8 cellular contexts compared by ENCODE assay signal in the genomic region with DNA sequence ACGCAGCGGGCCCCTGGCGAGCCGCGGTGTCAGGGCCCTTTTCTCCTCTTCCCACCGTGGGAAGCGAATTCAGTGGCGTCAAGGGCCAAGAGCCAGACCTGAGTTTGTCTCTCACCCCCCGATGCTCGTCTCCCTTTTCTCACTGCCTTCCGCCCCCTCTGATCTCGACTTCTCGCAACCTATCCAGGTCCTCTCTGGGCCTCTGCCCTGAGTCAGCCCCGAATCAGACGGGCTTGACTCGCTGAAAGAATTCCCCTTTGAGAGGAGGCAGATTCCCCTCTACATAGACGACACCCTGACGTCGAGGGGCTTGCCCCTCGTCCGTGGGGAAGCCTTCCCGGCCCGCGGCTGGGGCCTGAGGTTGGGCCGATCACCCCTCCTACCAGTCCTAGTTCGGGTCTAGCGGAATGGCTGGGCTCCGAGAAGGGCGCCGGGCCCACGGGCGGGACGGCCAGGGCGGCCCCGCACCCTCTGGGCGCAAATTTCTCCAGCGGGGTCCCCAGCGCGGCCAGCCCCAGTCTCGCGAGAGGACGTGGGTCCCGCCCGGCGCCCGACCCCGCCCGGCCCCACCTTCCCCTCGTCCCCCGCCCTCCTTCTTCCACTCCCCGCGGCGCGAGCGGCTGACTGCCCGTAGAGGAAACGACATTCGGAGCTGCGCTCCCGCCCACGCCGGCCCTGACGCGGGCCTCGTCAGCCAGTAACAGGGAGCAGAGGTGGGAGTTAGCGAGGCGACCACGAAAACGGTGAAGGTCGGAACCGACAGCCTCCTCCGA. TPM values are rescaled to one million over a fixed set of nuclear protein-coding genes. Genes with fewer than 3 reads are reported as not detected.
DNase-seq lines count a peak whose midpoint lies in the region; TF ChIP-seq lines count a peak whose summit lies in the region.

TSS of gene GGNBP2 (plus strand) at position 600 of the 773 bp plus-strand sequence. CDS start 806 bp downstream, outside the sequence.

- no peak within 1 kb of the TSS for H3K23ac ChIP-seq in H9 (ENCODE audit: insufficient read length, low read depth, low read length)

- H3K36me3 ChIP-seq in MM.1S (replicated peaks; ENCODE audit: insufficient read depth, low read length): peaks cover 5% of the 10 kb centered on the region; the same call in 1 of the 2 replicates

- H3K14ac ChIP-seq in H9 (ENCODE audit: insufficient read depth, low read length): peak within 1 kb of the TSS; percentile 93

- no peak within 1 kb of the TSS for H4K8ac ChIP-seq in H9 (replicated peaks; ENCODE audit: insufficient read length, low read depth, low read length)

- H4K91ac ChIP-seq in H9 (ENCODE audit: insufficient read length, low read depth, low read length): no peak within 1 kb of the TSS

- H3F3A ChIP-seq in MM.1S (ENCODE audit: insufficient read depth, low read length): peaks cover 24% of the 10 kb centered on the region

- no peak for TF ChIP-seq CTCF in H9 (conservative IDR thresholded peaks at IDR 0.05)
- TF ChIP-seq CTCF in MM.1S (IDR thresholded peaks at IDR 0.05; ENCODE audit: low read length): no peak
- TF ChIP-seq CTCF in fibroblast of pulmonary artery (IDR thresholded peaks at IDR 0.05; ENCODE audit: low read length, missing control alignments): no peak
- no peak for TF ChIP-seq CTCF in nephron (IDR thresholded peaks at IDR 0.05; ENCODE audit: unreplicated experiment in 3 of 3)

- H3K23me2 ChIP-seq in H9 (ENCODE audit: insufficient read length, low read depth, low read length, poor library complexity, severe bottlenecking): peaks cover 5% of the 10 kb centered on the region

- no peak within 1 kb of the TSS for H2BK15ac ChIP-seq in H9 (ENCODE audit: low read depth, low read length)

- DNase-seq in EL: peak; percentile 95
- DNase-seq in H9: peak; percentile 96
- DNase-seq in MM.1S: peak; percentile 90
- DNase-seq in SHP77 treated with DMSO at 0.1 percent for 48 hours (lab: John Stamatoyannopoulos, UW): peak; percentile 24
- peak; percentile 89 for DNase-seq in activated effector memory CD4-positive, alpha-beta T cell treated with Interleukin-2 at 50 U/mL for 16 hours
- peak; percentile 94 for DNase-seq in fibroblast of pulmonary artery (ENCODE audit: low read depth)
- peak; percentile 95 for DNase-seq in stimulated activated naive CD4-positive, alpha-beta T cell treated with Interleukin-2 at 50 U/mL for 16 hours (lab: John Stamatoyannopoulos, UW)

- H3K9me3 ChIP-seq in H9 (ENCODE audit: control insufficient read depth, low read depth, low read length) (no peaks in the 10 kb centered on the region), MM.1S (replicated peaks; ENCODE audit: insufficient read depth, low read length) (no peaks in the 10 kb centered on the region)

- no peak within 1 kb of the TSS for H4K5ac ChIP-seq in H9 (ENCODE audit: insufficient read length, low read depth, low read length)

- H3K27me3 Mint-ChIP-seq in H9 (ENCODE audit: low read depth) (no peaks in the 10 kb centered on the region), nephron (ENCODE audit: low read depth) (no peaks in the 10 kb centered on the region)

- H3K27ac Mint-ChIP-seq in H9: peak within 1 kb of the TSS; percentile 91 to 97 (median 97)
- H3K27ac Mint-ChIP-seq in nephron: peak within 1 kb of the TSS; percentile 100

- H3K4me1 Mint-ChIP-seq in H9 (peaks cover 15 to 18% of the 10 kb centered on the region in 2 experiments), nephron (peaks cover 26% of the 10 kb centered on the region)

- no peak within 1 kb of the TSS for H2AK5ac ChIP-seq in H9 (ENCODE audit: insufficient read length, low read length)

- WGBS in H9 (ENCODE audit: extremely low coverage, insufficient read length, low lambda C conversion rate): no CpG with 5 or more reads among the region's 72 CpGs

- no peak within 1 kb of the TSS for H2BK120ac ChIP-seq in H9 (ENCODE audit: low read depth, low read length, poor library complexity, severe bottlenecking)

- H3K4ac ChIP-seq in H9 (ENCODE audit: low read depth, low read length): no peak within 1 kb of the TSS

- no peak within 1 kb of the TSS for H2BK20ac ChIP-seq in H9 (ENCODE audit: low read depth, low read length, poor library complexity, severe bottlenecking)

- H3K9ac ChIP-seq in H9 (ENCODE audit: extremely low read depth, insufficient read length, low read length) (peak within 1 kb of the TSS; percentile 90), MM.1S (ENCODE audit: low read length) (peak within 1 kb of the TSS; percentile 99)

- H3K56ac ChIP-seq in H9 (ENCODE audit: insufficient read length, low read depth, low read length): no peak within 1 kb of the TSS

- H3K79me2 ChIP-seq in H9 (ENCODE audit: insufficient read depth, low read length) (peaks cover 13% of the 10 kb centered on the region; the same call in 1 of the 2 replicates), MM.1S (ENCODE audit: low read length) (peaks cover 58% of the 10 kb centered on the region)

- H3K4me3 ChIP-seq in MM.1S (ENCODE audit: low read length) (peak within 1 kb of the TSS; percentile 96), fibroblast of pulmonary artery (replicated peaks; ENCODE audit: low read depth, low read length) (peak within 1 kb of the TSS; percentile 73)

- H2BK12ac ChIP-seq in H9 (ENCODE audit: insufficient read length, low read depth, low read length): no peak within 1 kb of the TSS

- H3K18ac ChIP-seq in H9 (ENCODE audit: insufficient read length, low read depth, low read length): peak within 1 kb of the TSS; percentile 52

- H3K4me3 Mint-ChIP-seq in H9 (peak within 1 kb of the TSS; percentile 87 to 97), nephron (peak within 1 kb of the TSS; percentile 96 to 100 (median 97))

- H3K27me3 ChIP-seq in H9 (ENCODE audit: insufficient read depth, low read length): no peaks in the 10 kb centered on the region
- no peaks in the 10 kb centered on the region for H3K27me3 ChIP-seq in MM.1S (replicated peaks; ENCODE audit: insufficient read depth, low read length)

- H3K4me1 ChIP-seq in H9 (ENCODE audit: insufficient read depth, low read length): no peaks in the 10 kb centered on the region
- H3K4me1 ChIP-seq in MM.1S (ENCODE audit: low read length): peaks cover 21% of the 10 kb centered on the region

- peak within 1 kb of the TSS; percentile 84 for H3K4me2 ChIP-seq in H9 (ENCODE audit: insufficient read depth, insufficient read length, low read length)
- H3K4me2 ChIP-seq in MM.1S (ENCODE audit: low read depth, low read length): peak within 1 kb of the TSS; percentile 90

- H3K9me3 Mint-ChIP-seq in H9 (no peaks in the 10 kb centered on the region), nephron (no peaks in the 10 kb centered on the region)

- no peak within 1 kb of the TSS for H2BK5ac ChIP-seq in H9 (ENCODE audit: insufficient read length, low read length)

- H4K20me1 ChIP-seq in H9 (ENCODE audit: control insufficient read depth, insufficient read depth, insufficient read length): no peaks in the 10 kb centered on the region
- H4K20me1 ChIP-seq in MM.1S (ENCODE audit: insufficient read depth, low read length): peaks cover 16% of the 10 kb centered on the region

- peaks cover 0 to 7% (median 2%) of the 10 kb centered on the region in 3 experiments; a peak in 6 of 7 replicates for H3K36me3 Mint-ChIP-seq in H9 (ENCODE audit: insufficient read depth in 1 of 3, low read depth in 3 of 3)
- H3K36me3 Mint-ChIP-seq in nephron (ENCODE audit: low read depth): peaks cover 10% of the 10 kb centered on the region

- no peak within 1 kb of the TSS for H2AFZ ChIP-seq in H9 (ENCODE audit: low read length)
- peak within 1 kb of the TSS; percentile 100 for H2AFZ ChIP-seq in MM.1S (ENCODE audit: low read length)

- H3K9me2 ChIP-seq in MM.1S (replicated peaks; ENCODE audit: insufficient read depth, low read length): no peaks in the 10 kb centered on the region

- H3K79me1 ChIP-seq in H9 (ENCODE audit: insufficient read depth, low read depth, low read length, poor library complexity, severe bottlenecking): no peaks in the 10 kb centered on the region

- peak within 1 kb of the TSS; percentile 3 for H3K27ac ChIP-seq in H9 (ENCODE audit: insufficient read length, low read depth, low read length)
- peak within 1 kb of the TSS; percentile 99 for H3K27ac ChIP-seq in MM.1S (ENCODE audit: low read length)

- no peak within 1 kb of the TSS for H3T11ph ChIP-seq in H9 (ENCODE audit: low read length)

RNA-seq across cellular contexts. Expression of gene GGNBP2, which starts in this region (rescaled TPM):
- total RNA-seq in H9 (2021): 52.8 and 55.6 TPM in 2 replicates

Comparison
In these comparisons a context has a peak if more than half of its experiments do, and no peak if none do; other contexts are left out.
1. Peak in every context shown above with its lines: DNase-seq, H3K4me3 ChIP-seq and H3K27ac ChIP-seq.
2. DNase-seq: peak in every context shown above with its lines; median percentile 96 in H9; 95 in EL; 95 in stimulated activated naive CD4-positive, alpha-beta T cell treated with Interleukin-2 at 50 U/mL for 16 hours; 94 in fibroblast of pulmonary artery; 90 in MM.1S; 89 in activated effector memory CD4-positive, alpha-beta T cell treated with Interleukin-2 at 50 U/mL for 16 hours; 24 in SHP77 treated with DMSO at 0.1 percent for 48 hours.